ENCODE assay signal across 29 cellular contexts in genomic region chr10:34134602-34135001, GRCh38.
"Had no signal": no experiment of that assay in that cellular context is flagged by ENCODE, and none has a peak within 500 bp of the region (broad histone marks: within the 10 kb centered on the region; RNA-seq: fewer than 3 reads in every experiment).

No MANE protein-coding gene starts in this region.

- H3K9ac ChIP-seq: neural progenitor cell, parathyroid adenoma had no signal

- H3K36me3 ChIP-seq: colonic mucosa, gastrocnemius medialis, neural progenitor cell, right lobe of liver, tibial artery had no signal

- H3K27me3 ChIP-seq: colonic mucosa, gastrocnemius medialis, neural progenitor cell, right lobe of liver, stomach, testis, tibial artery had no signal

- H3K4me3 ChIP-seq: colonic mucosa, gastrocnemius medialis, lung, neural progenitor cell, right lobe of liver, smooth muscle cell, stomach, testis, tibial artery had no signal

- H3K36me3 Mint-ChIP-seq: naive thymus-derived CD4-positive, alpha-beta T cell; stimulated activated effector memory CD8-positive, alpha-beta T cell treated with anti-CD3 and anti-CD28 coated beads, Interleukin-12 subunit alpha, Interleukin-12 subunit beta, amount 100 ng/mL, for 72 hours had no signal

- H3K4me3 Mint-ChIP-seq: dendritic cell treated with granulocyte-macrophage colony-stimulating factor and Interleukin-4, amounts not matched to agents 40 ng/mL and 50 ng/mL, for 4 days; endodermal cell; mesothelial cell of epicardium; naive thymus-derived CD4-positive, alpha-beta T cell; nephron; neural progenitor cell; stimulated activated effector memory CD8-positive, alpha-beta T cell treated with anti-CD3 and anti-CD28 coated beads, Interleukin-12 subunit alpha, Interleukin-12 subunit beta, amount 100 ng/mL, for 72 hours; type B pancreatic cell had no signal

- H3K27ac Mint-ChIP-seq: dendritic cell treated with granulocyte-macrophage colony-stimulating factor and Interleukin-4, amounts not matched to agents 40 ng/mL and 50 ng/mL, for 4 days; endodermal cell; mesothelial cell of epicardium; naive thymus-derived CD4-positive, alpha-beta T cell; neural progenitor cell; progenitor cell of endocrine pancreas; stimulated activated effector memory CD8-positive, alpha-beta T cell treated with anti-CD3 and anti-CD28 coated beads, Interleukin-12 subunit alpha, Interleukin-12 subunit beta, amount 100 ng/mL, for 72 hours; type B pancreatic cell had no signal

- ATAC-seq: esophagus mucosa; gastrocnemius medialis; left lobe of liver; naive thymus-derived CD4-positive, alpha-beta T cell; right lobe of liver; stimulated activated effector memory CD8-positive, alpha-beta T cell treated with anti-CD3 and anti-CD28 coated beads, Interleukin-12 subunit alpha, Interleukin-12 subunit beta, amount 100 ng/mL, for 72 hours had no signal

- H2AFZ ChIP-seq: neural progenitor cell, parathyroid adenoma had no signal

- H3K79me2 ChIP-seq: parathyroid adenoma had no signal

- H3K9me3 ChIP-seq: colonic mucosa, gastrocnemius medialis, right lobe of liver, stomach, testis, tibial artery had no signal

- H3K4me1 ChIP-seq: colonic mucosa, gastrocnemius medialis, neural progenitor cell, parathyroid adenoma, stomach, testis had no signal

- DNase-seq: colonic mucosa; effector CD8-positive, alpha-beta T cell; endodermal cell; foreskin fibroblast; gastrocnemius medialis; head of caudate nucleus; mesenchymal stem cell; naive thymus-derived CD4-positive, alpha-beta T cell; right lobe of liver; stimulated activated CD4-positive, alpha-beta T cell treated with anti-CD3 and anti-CD28 coated beads, Interleukin-2, amount 100 ng/mL, for 24 hours; stimulated activated CD4-positive, alpha-beta T cell treated with anti-CD3 and anti-CD28 coated beads, Interleukin-4, amount 100 ng/mL, for 24 hours; stimulated activated naive CD4-positive, alpha-beta T cell treated with Interleukin-2 at 50 U/mL for 16 hours; stomach; substantia nigra; testis had no signal

- H3K27ac ChIP-seq: colonic mucosa, epithelial cell of prostate, gastrocnemius medialis, neural progenitor cell, parathyroid adenoma, right lobe of liver, stomach, testis, tibial artery had no signal

- H3K27me3 Mint-ChIP-seq: dendritic cell treated with granulocyte-macrophage colony-stimulating factor and Interleukin-4, amounts not matched to agents 40 ng/mL and 50 ng/mL, for 4 days; progenitor cell of endocrine pancreas; type B pancreatic cell had no signal

- H3K4me1 Mint-ChIP-seq: stimulated activated effector memory CD8-positive, alpha-beta T cell treated with anti-CD3 and anti-CD28 coated beads, Interleukin-12 subunit alpha, Interleukin-12 subunit beta, amount 100 ng/mL, for 72 hours had no signal

- H3K9me3 Mint-ChIP-seq: endodermal cell, nephron had no signal

- H3K4me2 ChIP-seq: neural progenitor cell, smooth muscle cell had no signal
